In the genomic region with DNA sequence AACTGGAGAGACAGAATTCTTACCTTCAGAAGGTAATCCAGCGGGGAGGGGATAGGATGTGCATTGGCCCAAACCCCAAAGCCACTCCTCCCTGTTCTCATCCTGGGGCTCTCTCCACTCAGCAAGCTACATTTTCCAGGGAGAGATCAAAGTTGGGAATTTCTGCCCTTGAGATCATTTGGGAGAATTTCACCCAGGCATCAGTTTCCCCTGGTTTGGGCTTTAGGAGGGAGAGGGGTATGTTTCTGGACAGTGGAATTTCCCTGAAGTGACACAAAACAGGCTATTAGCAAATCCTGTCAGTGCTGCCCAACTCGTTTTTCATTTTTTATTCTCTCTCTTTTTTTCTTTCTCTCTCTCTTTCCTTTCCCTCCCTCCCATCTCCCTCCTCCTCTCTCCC, we compare ENCODE assay signal across 13 cellular contexts. TPM values are rescaled to one million over a fixed set of nuclear protein-coding genes. Genes with fewer than 3 reads are reported as not detected.
DNase-seq lines count a peak whose midpoint lies in the region; ATAC-seq and TF ChIP-seq lines count a peak whose summit lies in the region.
"Had no signal": no experiment of that assay in that cellular context is flagged by ENCODE, and none has a peak within 500 bp of the region (broad histone marks: within the 10 kb centered on the region; RNA-seq: fewer than 3 reads in every experiment).

No MANE protein-coding gene starts in this region.

- no peak overlapping the region for H3K18ac ChIP-seq in mesenchymal stem cell (ENCODE audit: low read depth in 1 of 2, low read length in 2 of 2)

- no peak for DNase-seq in activated T-cell treated with anti-CD3 and anti-CD28 coated beads, Interleukin-2, amount 50 U/mL, for 72 hours
- DNase-seq in activated T-cell treated with anti-CD3 and anti-CD28 coated beads, Interleukin-2, amount 50 U/mL, for 1 hour, result no peak
- DNase-seq in coronary artery (ENCODE audit: low spot score) (no peak), mesenchymal stem cell (peak; percentile 78), tibial nerve (ENCODE audit: low spot score in 2 of 2) (no peak), GM20000 (ENCODE audit: low spot score) (no peak), DMS 273 (lab: John Stamatoyannopoulos, UW; ENCODE audit: unreplicated experiment) (no peak)
- DNase-seq: activated CD8-positive, alpha-beta T cell treated with anti-CD3 and anti-CD28 coated beads for 36 hours; GF-D8; NCI-H1694 treated with DMSO at 0.1 percent for 48 hours; pancreas had no signal

- no peak for ATAC-seq in activated T-cell treated with anti-CD3 and anti-CD28 coated beads, Interleukin-2, amount 50 U/mL, for 72 hours (replicated peaks in 1 of 2)
- no peak for ATAC-seq in HG02973 (IDR thresholded peaks at IDR 0.05; ENCODE audit: unreplicated experiment)
- ATAC-seq: A549; activated CD8-positive, alpha-beta T cell treated with anti-CD3 and anti-CD28 coated beads for 36 hours had no signal

- H3K23ac ChIP-seq in mesenchymal stem cell (ENCODE audit: low read length in 2 of 2), result no peak overlapping the region

- peak overlapping the region; percentile 75 to 84 for H3K27ac ChIP-seq in coronary artery
- H3K27ac ChIP-seq in mesenchymal stem cell (ENCODE audit: low read length, poor library complexity, severe bottlenecking), result no peak overlapping the region
- peak overlapping the region; percentile 37 to 90 (median 81) for H3K27ac ChIP-seq in tibial nerve

- no peaks in the 10 kb centered on the region for H3K9me3 ChIP-seq in mesenchymal stem cell (ENCODE audit: control insufficient read depth, low read length)
- H3K9me3 ChIP-seq in tibial nerve, result no peaks in the 10 kb centered on the region
- H3K9me3 ChIP-seq: A549, pancreas had no signal

- peaks cover 9% of the 10 kb centered on the region for H3K4me1 ChIP-seq in mesenchymal stem cell (ENCODE audit: control insufficient read depth, insufficient read depth, low read depth, low read length)
- H3K4me1 ChIP-seq in tibial nerve, result peaks cover 0 to 91% (median 64%) of the 10 kb centered on the region in 4 donors

- peaks cover 34% of the 10 kb centered on the region for H3K79me1 ChIP-seq in mesenchymal stem cell (replicated peaks; ENCODE audit: low read length, poor library complexity, severe bottlenecking)

- no peak overlapping the region for H2BK12ac ChIP-seq in mesenchymal stem cell (ENCODE audit: low read length in 2 of 2)

- H3K9me3 Mint-ChIP-seq in activated T-cell treated with anti-CD3 and anti-CD28 coated beads, Interleukin-2, amount 50 U/mL, for 72 hours, result peaks cover 0 to 3% of the 10 kb centered on the region in 2 donors

- peak overlapping the region; percentile 32 for H2BK15ac ChIP-seq in mesenchymal stem cell (ENCODE audit: low read depth, poor library complexity, severe bottlenecking)

- no peak overlapping the region for H3K4me2 ChIP-seq in mesenchymal stem cell (ENCODE audit: low read length, poor library complexity, severe bottlenecking)
- H3K4me2 ChIP-seq: A549 had no signal

- no peaks in the 10 kb centered on the region for H3K27me3 ChIP-seq in mesenchymal stem cell (ENCODE audit: control insufficient read depth in 1 of 2, insufficient read depth in 1 of 2, low read length in 2 of 2)
- no peaks in the 10 kb centered on the region for H3K27me3 ChIP-seq in tibial nerve
- H3K27me3 ChIP-seq: pancreas had no signal

- WGBS in mesenchymal stem cell, result 78% methylated on average over 1 of the region's 2 CpGs
- 33 to 35% methylated on average over 2 of the region's 2 CpGs for WGBS in tibial nerve, 2 donors

- no peak overlapping the region for H2BK5ac ChIP-seq in mesenchymal stem cell (ENCODE audit: low read depth, low read length, poor library complexity, severe bottlenecking)

- peak overlapping the region; percentile 64 for H3K9ac ChIP-seq in mesenchymal stem cell (ENCODE audit: low read length)

- H2AFZ ChIP-seq in mesenchymal stem cell (ENCODE audit: low read depth, low read length), result no peak overlapping the region

- no peak overlapping the region for H3K4me3 Mint-ChIP-seq in activated T-cell treated with anti-CD3 and anti-CD28 coated beads, Interleukin-2, amount 50 U/mL, for 72 hours
- H3K4me3 Mint-ChIP-seq: activated CD8-positive, alpha-beta T cell treated with anti-CD3 and anti-CD28 coated beads for 36 hours had no signal

- H3K27me3 Mint-ChIP-seq in activated T-cell treated with anti-CD3 and anti-CD28 coated beads, Interleukin-2, amount 50 U/mL, for 72 hours (ENCODE audit: low read depth), result no peaks in the 10 kb centered on the region
- H3K27me3 Mint-ChIP-seq: activated CD8-positive, alpha-beta T cell treated with anti-CD3 and anti-CD28 coated beads for 36 hours had no signal

- peaks cover 10 to 11% of the 10 kb centered on the region in 2 donors for H3K36me3 Mint-ChIP-seq in activated T-cell treated with anti-CD3 and anti-CD28 coated beads, Interleukin-2, amount 50 U/mL, for 72 hours (ENCODE audit: insufficient read depth in 2 of 2)

- no peak overlapping the region for H3K4me3 ChIP-seq in coronary artery
- no peak overlapping the region for H3K4me3 ChIP-seq in mesenchymal stem cell (ENCODE audit: insufficient read depth in 1 of 2, low read depth in 1 of 2, low read length in 2 of 2)
- no peak overlapping the region for H3K4me3 ChIP-seq in tibial nerve
- H3K4me3 ChIP-seq: A549, pancreas had no signal

- H4K91ac ChIP-seq in mesenchymal stem cell (ENCODE audit: low read length), result no peak overlapping the region

- no peak overlapping the region for H2AK5ac ChIP-seq in mesenchymal stem cell (ENCODE audit: low read length, severe bottlenecking)

- peak overlapping the region; percentile 85 for H3K27ac Mint-ChIP-seq in activated T-cell treated with anti-CD3 and anti-CD28 coated beads, Interleukin-2, amount 50 U/mL, for 72 hours

- peaks cover 30 to 61% of the 10 kb centered on the region in 2 experiments for H3K36me3 ChIP-seq in mesenchymal stem cell (ENCODE audit: control insufficient read depth in 1 of 2, insufficient read depth in 2 of 2, low read depth in 1 of 2, low read length in 2 of 2)
- peaks cover 0 to 13% (median 0%) of the 10 kb centered on the region in 3 donors for H3K36me3 ChIP-seq in tibial nerve

- no peak overlapping the region for H4K8ac ChIP-seq in mesenchymal stem cell (ENCODE audit: low read length)

- no peak overlapping the region for H3K4ac ChIP-seq in mesenchymal stem cell (ENCODE audit: low read depth in 1 of 2, low read length in 2 of 2)

- TF ChIP-seq CTCF in coronary artery (IDR thresholded peaks at IDR 0.05), result no peak
- no peak for TF ChIP-seq CTCF in tibial nerve (IDR thresholded peaks at IDR 0.05)
- TF ChIP-seq CTCF in GM20000 (IDR thresholded peaks at IDR 0.05; ENCODE audit: extremely low read depth, missing control alignments), result no peak

- no peak overlapping the region for H3K14ac ChIP-seq in mesenchymal stem cell (ENCODE audit: low read length in 2 of 2)

- TF ChIP-seq EP300 in tibial nerve (IDR thresholded peaks at IDR 0.05), result no peak

- H3K4me1 Mint-ChIP-seq in activated T-cell treated with anti-CD3 and anti-CD28 coated beads, Interleukin-2, amount 50 U/mL, for 72 hours (ENCODE audit: low read depth), result peaks cover 37% of the 10 kb centered on the region

- H2BK120ac ChIP-seq in mesenchymal stem cell (ENCODE audit: low read depth, low read length), result no peak overlapping the region

- no peak for TF ChIP-seq POLR2A in tibial nerve (IDR thresholded peaks at IDR 0.05)

RNA-seq across cellular contexts. Expression of a gene that starts 35.7 kb away (rescaled TPM):
- not detected for total RNA-seq in activated T-cell treated with anti-CD3 and anti-CD28 coated beads, Interleukin-2, amount 50 U/mL, for 72 hours
- not detected for polyA plus RNA-seq in mesenchymal stem cell (2013, experiment 1 of 2)
- polyA plus RNA-seq in mesenchymal stem cell (2013, experiment 2 of 2), result not detected
- total RNA-seq in tibial nerve, result not detected
- total RNA-seq: activated CD8-positive, alpha-beta T cell treated with anti-CD3 and anti-CD28 coated beads for 36 hours had no signal
- polyA plus RNA-seq: A549 had no signal

RNA-seq across cellular contexts. Expression of a gene that starts 52.6 kb away (rescaled TPM):
- 1 to 10 TPM; 8.3 to 8.6 TPM for total RNA-seq in activated T-cell treated with anti-CD3 and anti-CD28 coated beads, Interleukin-2, amount 50 U/mL, for 72 hours
- 17.4 TPM for polyA plus RNA-seq in mesenchymal stem cell (2013, experiment 1 of 2)
- 18.1 TPM for polyA plus RNA-seq in mesenchymal stem cell (2013, experiment 2 of 2)
- 10 to 100 TPM; 18.4 to 40.2 (median 37.3) TPM for total RNA-seq in tibial nerve

RNA-seq across cellular contexts. Expression of a gene that starts 57.7 kb away (rescaled TPM):
- total RNA-seq in activated T-cell treated with anti-CD3 and anti-CD28 coated beads, Interleukin-2, amount 50 U/mL, for 72 hours, result 10 to 100 TPM; 19.6 to 20.1 TPM
- polyA plus RNA-seq in mesenchymal stem cell (2013, experiment 1 of 2), result 59.1 TPM
- 58.7 TPM for polyA plus RNA-seq in mesenchymal stem cell (2013, experiment 2 of 2)
- 100 to 1,000 TPM in 3 of 4 donors, 10 to 100 TPM in 1; 89.4 to 191 (median 158) TPM for total RNA-seq in tibial nerve

Comparison
In these comparisons a context has a peak if more than half of its experiments do, and no peak if none do; other contexts are left out.
1. RNA of a gene that starts 57.7 kb away (total RNA-seq): 89.4 to 191 TPM in tibial nerve; 19.6 to 20.1 TPM in activated T-cell treated with anti-CD3 and anti-CD28 coated beads, Interleukin-2, amount 50 U/mL, for 72 hours; every median in the first group is over 4 times any median in the second.